ENCODE assay signal across 1 cellular context in genomic region chr11:61963282-61964057, GRCh38.
A peak's percentile ranks its signal among the peaks of the same experiment; 100 is the strongest.
TF ChIP-seq lines count a peak whose summit lies in the region.

No MANE protein-coding gene starts in this region.

TF ChIP-seq in A549, 52 proteins besides CTCF, POLR2A, EP300 and RAD21 (continued from another document):
- TF ChIP-seq CBX2 (IDR thresholded peaks at IDR 0.05; ENCODE audit: borderline replicate concordance, low read depth) (no peak), HOXA7 (CRISPR knock-in tag; IDR thresholded peaks at IDR 0.05) (peak; percentile 95), NPAS2 (CRISPR knock-in tag; IDR thresholded peaks at IDR 0.05; ENCODE audit: borderline replicate concordance) (peak; percentile 37; the same call in 1 of the 2 replicates), POLR2AphosphoS2 (conservative IDR thresholded peaks at IDR 0.05; ENCODE audit: low read length) (peak; percentile 93; the same call in 1 of the 2 replicates), HOXB5 (CRISPR knock-in tag; IDR thresholded peaks at IDR 0.05) (0 out of 2 replicates have a peak, but pooled peaks have one; percentile 63), JUN (IDR thresholded peaks at IDR 0.05) (peak; percentile 88 to 99), E2F6 (IDR thresholded peaks at IDR 0.05; ENCODE audit: borderline replicate concordance, low read depth) (peak; percentile 28; the same call in 1 of the 2 replicates), CBX8 (IDR thresholded peaks at IDR 0.05) (no peak), ZSCAN20 (CRISPR knock-in tag; IDR thresholded peaks at IDR 0.05) (peak; percentile 41; the same call in 1 of the 2 replicates), HES2 (IDR thresholded peaks at IDR 0.05) (no peak)
